ENCODE assay signal across 11 cellular contexts in genomic region chr3:101466465-101467309, GRCh38. TPM values are rescaled to one million over a fixed set of nuclear protein-coding genes. Genes with fewer than 3 reads are reported as not detected.
A peak's percentile ranks its signal among the peaks of the same experiment; 100 is the strongest.
DNase-seq lines count a peak whose midpoint lies in the region; ATAC-seq and TF ChIP-seq lines count a peak whose summit lies in the region.
"Had no signal": no experiment of that assay in that cellular context is flagged by ENCODE, and none has a peak within 500 bp of the region (broad histone marks: within the 10 kb centered on the region; RNA-seq: fewer than 3 reads in every experiment).

No MANE protein-coding gene starts in this region.

- in situ Hi-C loops in gastrocnemius medialis (cut with MboI; ENCODE audit: low sequenced_read_pairs in 4 of 4), result no loop called here

- peaks cover 41% of the 10 kb centered on the region for H3K4me1 Mint-ChIP-seq in activated T-cell treated with anti-CD3 and anti-CD28 coated beads, Interleukin-2, amount 50 U/mL, for 72 hours (ENCODE audit: low read depth)
- H3K4me1 Mint-ChIP-seq in stimulated activated naive B cell treated with anti-CD40 and anti-IgM and Interleukin-4, amounts not matched to agents 10 μg/mL and 1 μg/mL and 100 μg/mL, for 72 hours, result peaks cover 29 to 59% of the 10 kb centered on the region in 2 donors

- WGBS in iPS DF 6.9 (ENCODE audit: insufficient coverage, insufficient read length), result no CpG with 5 or more reads among the region's 17 CpGs

- H3K36me3 Mint-ChIP-seq in activated T-cell treated with anti-CD3 and anti-CD28 coated beads, Interleukin-2, amount 50 U/mL, for 72 hours (ENCODE audit: insufficient read depth in 2 of 2), result peaks cover 12 to 13% of the 10 kb centered on the region in 2 donors
- peaks cover 36 to 37% of the 10 kb centered on the region in 2 donors for H3K36me3 Mint-ChIP-seq in stimulated activated naive B cell treated with anti-CD40 and anti-IgM and Interleukin-4, amounts not matched to agents 10 μg/mL and 1 μg/mL and 100 μg/mL, for 72 hours

- peak overlapping the region; percentile 56 to 84 for H3K4me3 Mint-ChIP-seq in activated T-cell treated with anti-CD3 and anti-CD28 coated beads, Interleukin-2, amount 50 U/mL, for 72 hours
- H3K4me3 Mint-ChIP-seq in stimulated activated naive B cell treated with anti-CD40 and anti-IgM and Interleukin-4, amounts not matched to agents 10 μg/mL and 1 μg/mL and 100 μg/mL, for 72 hours, result peak overlapping the region in 1 of 2 donors; percentile 66

- H3K27me3 ChIP-seq in iPS DF 6.9 (ENCODE audit: control insufficient read depth, insufficient read depth, low read length) (no peaks in the 10 kb centered on the region), gastrocnemius medialis (no peaks in the 10 kb centered on the region)
- H3K27me3 ChIP-seq: ascending aorta had no signal

- H3K4me1 ChIP-seq in iPS DF 6.9 (ENCODE audit: control insufficient read depth, insufficient read depth, low read length) (no peaks in the 10 kb centered on the region), gastrocnemius medialis (peaks cover 0 to 8% of the 10 kb centered on the region in 2 donors)
- H3K4me1 ChIP-seq: ascending aorta, Caco-2 had no signal

- H3K9me3 ChIP-seq in iPS DF 6.9 (ENCODE audit: control insufficient read depth, insufficient read depth, low read length), result no peaks in the 10 kb centered on the region
- H3K9me3 ChIP-seq in gastrocnemius medialis, result no peaks in the 10 kb centered on the region
- H3K9me3 ChIP-seq: ascending aorta, Caco-2 had no signal

- peak; percentile 43 for DNase-seq in Right ventricle myocardium superior
- DNase-seq in cardiac septum (ENCODE audit: low spot score), result no peak
- peak; percentile 62 to 65 for DNase-seq in activated T-cell treated with anti-CD3 and anti-CD28 coated beads, Interleukin-2, amount 50 U/mL, for 72 hours
- DNase-seq in iPS DF 6.9 (ENCODE audit: low read depth, low spot score), result no peak
- DNase-seq in stimulated activated naive B cell treated with anti-CD40 and anti-IgM and Interleukin-4, amounts not matched to agents 10 μg/mL and 1 μg/mL and 100 μg/mL, for 72 hours, result no peak
- no peak for DNase-seq in gastrocnemius medialis
- DNase-seq in medulla oblongata (ENCODE audit: extremely low spot score), result no peak
- DNase-seq: Caco-2; NK-92 treated with Interleukin-12 subunit alpha and Interleukin-12 subunit beta, amount 100 ng/mL, for 24 hours had no signal

- no peak for ATAC-seq in Right ventricle myocardium superior (ENCODE audit: poor library complexity)
- peak; percentile 51 to 70 for ATAC-seq in activated T-cell treated with anti-CD3 and anti-CD28 coated beads, Interleukin-2, amount 50 U/mL, for 72 hours (replicated peaks in 1 of 2)
- no peak for ATAC-seq in stimulated activated naive B cell treated with anti-CD40 and anti-IgM and Interleukin-4, amounts not matched to agents 10 μg/mL and 1 μg/mL and 100 μg/mL, for 72 hours (replicated peaks)
- no peak for ATAC-seq in gastrocnemius medialis
- no peak for ATAC-seq in HG03039 (IDR thresholded peaks at IDR 0.05; ENCODE audit: unreplicated experiment)

- H3K4me3 ChIP-seq in iPS DF 6.9 (ENCODE audit: low read length) (peak overlapping the region; percentile 12; the same call in 1 of the 2 replicates), gastrocnemius medialis (no peak overlapping the region)

- H3K27ac ChIP-seq in iPS DF 6.9 (ENCODE audit: low read length), result no peak overlapping the region
- H3K27ac ChIP-seq in gastrocnemius medialis, result no peak overlapping the region
- H3K27ac ChIP-seq: ascending aorta had no signal

- H3K36me3 ChIP-seq in iPS DF 6.9 (ENCODE audit: control insufficient read depth, insufficient read depth, low read length) (no peaks in the 10 kb centered on the region), gastrocnemius medialis (no peaks in the 10 kb centered on the region)

- peak overlapping the region; percentile 92 for H3K27ac Mint-ChIP-seq in activated T-cell treated with anti-CD3 and anti-CD28 coated beads, Interleukin-2, amount 50 U/mL, for 72 hours
- peak overlapping the region; percentile 9 for H3K27ac Mint-ChIP-seq in stimulated activated naive B cell treated with anti-CD40 and anti-IgM and Interleukin-4, amounts not matched to agents 10 μg/mL and 1 μg/mL and 100 μg/mL, for 72 hours

- intact Hi-C loops in Right ventricle myocardium superior (cut with DNase I) (no loop called here), cardiac septum (cut with DNase I) (no loop called here), gastrocnemius medialis (cut with DNase I; ENCODE audit: low total_unique reads) (no loop called here)

- TF ChIP-seq CTCF in gastrocnemius medialis (IDR thresholded peaks at IDR 0.05 in 4 of 5, conservative IDR thresholded peaks at IDR 0.05 in 1 of 5), result no peak

- no peak for TF ChIP-seq POLR2A in gastrocnemius medialis (IDR thresholded peaks at IDR 0.05)

- H3K27me3 Mint-ChIP-seq in activated T-cell treated with anti-CD3 and anti-CD28 coated beads, Interleukin-2, amount 50 U/mL, for 72 hours (ENCODE audit: low read depth), result no peaks in the 10 kb centered on the region
- no peaks in the 10 kb centered on the region for H3K27me3 Mint-ChIP-seq in stimulated activated naive B cell treated with anti-CD40 and anti-IgM and Interleukin-4, amounts not matched to agents 10 μg/mL and 1 μg/mL and 100 μg/mL, for 72 hours

- H3K9me3 Mint-ChIP-seq in activated T-cell treated with anti-CD3 and anti-CD28 coated beads, Interleukin-2, amount 50 U/mL, for 72 hours, result peaks cover 1 to 7% of the 10 kb centered on the region in 2 donors
- peaks cover 0 to 16% of the 10 kb centered on the region in 2 donors for H3K9me3 Mint-ChIP-seq in stimulated activated naive B cell treated with anti-CD40 and anti-IgM and Interleukin-4, amounts not matched to agents 10 μg/mL and 1 μg/mL and 100 μg/mL, for 72 hours

RNA-seq across cellular contexts. Expression of gene SENP7, which starts 46.3 kb away (rescaled TPM):
- 8.4 TPM for total RNA-seq in Right ventricle myocardium superior
- total RNA-seq in cardiac septum, result 11.0 TPM
- total RNA-seq in activated T-cell treated with anti-CD3 and anti-CD28 coated beads, Interleukin-2, amount 50 U/mL, for 72 hours, result 10 to 100 TPM; 26.9 to 27.1 TPM
- total RNA-seq in gastrocnemius medialis, result 10 to 100 TPM in 1 of 4 donors, 1 to 10 TPM in 3; 5.3 to 16.8 (median 5.9) TPM

Comparison
In these comparisons a context has a peak if more than half of its experiments do, and no peak if none do; other contexts are left out.
1. DNase-seq: peak in Right ventricle myocardium superior (single experiment) and activated T-cell treated with anti-CD3 and anti-CD28 coated beads, Interleukin-2, amount 50 U/mL, for 72 hours (2 of 2); none in cardiac septum (single experiment), iPS DF 6.9 (single experiment), stimulated activated naive B cell treated with anti-CD40 and anti-IgM and Interleukin-4, amounts not matched to agents 10 μg/mL and 1 μg/mL and 100 μg/mL, for 72 hours (single experiment), gastrocnemius medialis (0 of 2) and medulla oblongata (single experiment).
2. ATAC-seq: peak in activated T-cell treated with anti-CD3 and anti-CD28 coated beads, Interleukin-2, amount 50 U/mL, for 72 hours (2 of 2); none in Right ventricle myocardium superior (single experiment), stimulated activated naive B cell treated with anti-CD40 and anti-IgM and Interleukin-4, amounts not matched to agents 10 μg/mL and 1 μg/mL and 100 μg/mL, for 72 hours (0 of 2), gastrocnemius medialis (0 of 2) and HG03039 (single experiment).